In the genomic region with DNA sequence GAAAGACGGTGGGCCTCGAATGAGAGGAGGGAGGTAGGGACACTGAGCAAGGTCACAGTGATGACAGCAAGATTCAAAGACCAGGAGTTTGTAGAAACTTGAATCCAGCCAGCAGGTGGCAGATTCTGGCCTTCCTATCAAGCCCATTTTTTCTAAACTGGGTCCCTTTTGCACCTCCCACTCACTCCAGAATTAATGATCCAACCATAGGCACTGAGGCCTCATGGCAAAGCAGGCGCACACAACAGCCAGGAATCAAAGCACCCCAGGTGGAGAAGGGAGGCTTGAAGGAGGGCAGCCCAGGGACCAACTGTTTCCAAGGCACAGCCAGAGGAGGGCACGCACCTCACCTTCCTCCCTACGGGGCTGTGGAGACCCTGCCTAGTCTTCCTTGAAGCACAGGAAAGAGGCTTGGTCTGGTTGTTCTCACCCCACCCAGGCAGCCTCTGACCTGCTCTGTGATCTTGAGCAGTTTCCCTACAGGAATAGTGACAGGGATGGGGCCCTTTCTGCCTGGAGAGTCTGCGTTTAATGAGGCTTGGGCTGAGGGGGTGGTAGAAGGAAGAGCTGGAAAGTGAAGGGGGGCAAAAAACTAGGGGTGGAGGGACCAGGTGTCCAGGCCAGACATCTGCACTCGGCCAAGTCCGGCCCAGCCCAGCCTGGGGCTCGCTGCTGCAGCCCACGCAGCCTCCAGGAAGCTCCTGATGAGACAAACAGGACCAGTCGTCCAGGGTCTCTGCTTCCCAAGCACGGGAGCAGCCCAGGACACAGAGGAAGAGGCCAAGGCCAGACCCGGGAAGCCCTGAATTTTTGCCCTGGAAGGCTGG, we compare ENCODE assay signal across 8 cellular contexts.
DNase-seq lines count a peak whose midpoint lies in the region; ATAC-seq, FAIRE-seq and TF ChIP-seq lines count a peak whose summit lies in the region.

No MANE protein-coding gene starts in this region.

- no peak overlapping the region for H3K9ac ChIP-seq in endothelial cell of umbilical vein (replicated peaks; ENCODE audit: extremely low read depth, insufficient read depth, low read length)

- H3K27me3 Mint-ChIP-seq in CD4-positive, CD25-positive, alpha-beta regulatory T cell: peaks cover 8% of the 10 kb centered on the region

- intact Hi-C loops in endothelial cell of umbilical vein (cut with micrococcal nuclease) (loop anchor here (1.0 kb wide), 4 partner anchors 52 to 145 kb away; no protein-coding TSS in a partner anchor), vagina (cut with DNase I) (loop anchor here (5.0 kb wide), 1 partner anchor 147 kb away; no protein-coding TSS in a partner anchor)

- H3K4me2 ChIP-seq in endothelial cell of umbilical vein (ENCODE audit: insufficient read depth, low read length): no peak overlapping the region

- dilution Hi-C loops in endothelial cell of umbilical vein (cut with MboI; ENCODE audit: extremely low pct_ligation_motif_present, low sequenced_read_pairs): no loop called here

- H3K4me1 Mint-ChIP-seq in CD4-positive, CD25-positive, alpha-beta regulatory T cell: no peaks in the 10 kb centered on the region

- no peak for TF ChIP-seq POLR2A in H54 (IDR thresholded peaks at IDR 0.05; ENCODE audit: low read depth, low read length)
- no peak for TF ChIP-seq POLR2A in endothelial cell of umbilical vein (IDR thresholded peaks at IDR 0.05; ENCODE audit: low read depth, low read length)
- TF ChIP-seq POLR2A in vagina (IDR thresholded peaks at IDR 0.05): no peak

- H3K27ac ChIP-seq in CD4-positive, CD25-positive, alpha-beta regulatory T cell (ENCODE audit: insufficient read depth, low read length, poor library complexity, severe bottlenecking): no peak overlapping the region
- H3K27ac ChIP-seq in endothelial cell of umbilical vein (ENCODE audit: insufficient read depth, low read depth, low read length) (no peak overlapping the region), vagina (peak overlapping the region; percentile 33)

- H3K9me3 Mint-ChIP-seq in CD4-positive, CD25-positive, alpha-beta regulatory T cell: no peaks in the 10 kb centered on the region

- no TSS peak for BruUV-seq in endothelial cell of umbilical vein (replicated peaks; lab: Mats Ljungman, UMichigan)

- no peaks in the 10 kb centered on the region for H3K9me1 ChIP-seq in endothelial cell of umbilical vein (replicated peaks; ENCODE audit: control insufficient read depth, extremely low read depth, insufficient read depth, low read length)

- H3K36me3 ChIP-seq in CD4-positive, CD25-positive, alpha-beta regulatory T cell (ENCODE audit: control insufficient read depth, insufficient read depth, low read length): no peaks in the 10 kb centered on the region
- no peaks in the 10 kb centered on the region for H3K36me3 ChIP-seq in endothelial cell of umbilical vein (ENCODE audit: control insufficient read depth in 2 of 2, extremely low read depth in 1 of 2, insufficient read depth in 2 of 2, low read length in 2 of 2)
- H3K36me3 ChIP-seq in vagina: no peaks in the 10 kb centered on the region

- H3K9me3 ChIP-seq in CD4-positive, CD25-positive, alpha-beta regulatory T cell (ENCODE audit: control insufficient read depth in 2 of 2, low read length in 2 of 2): no peaks in the 10 kb centered on the region
- H3K9me3 ChIP-seq in endothelial cell of umbilical vein (replicated peaks; ENCODE audit: control insufficient read depth, insufficient read depth, low read length) (no peaks in the 10 kb centered on the region), vagina (no peaks in the 10 kb centered on the region)

- no peaks in the 10 kb centered on the region for H3K79me2 ChIP-seq in endothelial cell of umbilical vein (ENCODE audit: control insufficient read depth, insufficient read depth, low read length)

- ATAC-seq in CD4-positive, CD25-positive, alpha-beta regulatory T cell (ENCODE audit: low read depth in 2 of 2): no peak
- no peak for ATAC-seq in activated CD4-positive, CD25-positive, alpha-beta regulatory T cell treated with anti-CD3 and anti-CD28 coated beads, Interleukin-2, amount 50 U/mL, for 24 hours
- no peak for ATAC-seq in HG03571 (IDR thresholded peaks at IDR 0.05; ENCODE audit: unreplicated experiment)

- POLR2A ChIA-PET in endothelial cell of umbilical vein (lab: Charles Lee): no interaction called here

- CTCF ChIA-PET in endothelial cell of umbilical vein (lab: Charles Lee): interaction anchor here (0.8 to 5.1 kb wide), 14 partner anchors 9 to 478 kb away, joined by 3 to 79 read pairs (median 4); no protein-coding TSS in a partner anchor

- no peaks in the 10 kb centered on the region for H3K4me1 ChIP-seq in CD4-positive, CD25-positive, alpha-beta regulatory T cell (ENCODE audit: control insufficient read depth, insufficient read depth, low read length, poor library complexity, severe bottlenecking)
- H3K4me1 ChIP-seq in endothelial cell of umbilical vein (ENCODE audit: control insufficient read depth, extremely low read depth, insufficient read depth, low read length) (peaks cover 2% of the 10 kb centered on the region), vagina (peaks cover 16% of the 10 kb centered on the region)

- H3K4me3 Mint-ChIP-seq in CD4-positive, CD25-positive, alpha-beta regulatory T cell: no peak overlapping the region

- FAIRE-seq in H54 (lab: Jason Lieb, UNC) (no peak), endothelial cell of umbilical vein (lab: Jason Lieb, UNC) (peak; percentile 90)

- peaks cover 4% of the 10 kb centered on the region for H3K27me3 ChIP-seq in CD4-positive, CD25-positive, alpha-beta regulatory T cell (ENCODE audit: control insufficient read depth, insufficient read depth, low read length)
- H3K27me3 ChIP-seq in endothelial cell of umbilical vein (ENCODE audit: control insufficient read depth in 2 of 2, insufficient read depth in 2 of 2, low read length in 2 of 2) (peaks cover 9 to 12% of the 10 kb centered on the region in 2 experiments), vagina (no peaks in the 10 kb centered on the region)

- H3K27ac Mint-ChIP-seq in CD4-positive, CD25-positive, alpha-beta regulatory T cell: peak overlapping the region in 1 of 3 donors; percentile 49

- peak; percentile 35 to 64 for TF ChIP-seq CTCF in endothelial cell of umbilical vein (IDR thresholded peaks at IDR 0.05; ENCODE audit: extremely low read depth in 1 of 2, insufficient read depth in 1 of 2, low read depth in 1 of 2, low read length in 2 of 2)
- peak; percentile 8 to 48 (median 47) for TF ChIP-seq CTCF in vagina (IDR thresholded peaks at IDR 0.05)

- no peaks in the 10 kb centered on the region for H3K36me3 Mint-ChIP-seq in CD4-positive, CD25-positive, alpha-beta regulatory T cell

- no peak overlapping the region for H3K4me3 ChIP-seq in CD4-positive, CD25-positive, alpha-beta regulatory T cell (ENCODE audit: low read depth, low read length)
- H3K4me3 ChIP-seq in endothelial cell of umbilical vein (replicated peaks in 1 of 3; ENCODE audit: insufficient read depth in 1 of 3, low read depth in 1 of 3, low read length in 3 of 3) (no peak overlapping the region), vagina (no peak overlapping the region)

- H2AFZ ChIP-seq in endothelial cell of umbilical vein (ENCODE audit: low read depth, low read length): no peak overlapping the region

- DNase-seq in CD4-positive, CD25-positive, alpha-beta regulatory T cell: peak in 2 of 3 donors; percentile 14 to 43
- DNase-seq in H54 (ENCODE audit: insufficient read length, low spot score) (peak; percentile 8), SK-N-DZ (ENCODE audit: low spot score) (peak; percentile 30), endothelial cell of umbilical vein (ENCODE audit: low read depth, low spot score) (peak; percentile 76), mesenteric fat pad (ENCODE audit: low spot score) (peak; percentile 65), vagina (ENCODE audit: extremely low spot score in 2 of 2) (no peak)

- H4K20me1 ChIP-seq in endothelial cell of umbilical vein (replicated peaks; ENCODE audit: control insufficient read depth, extremely low read depth, insufficient read depth, low read length): no peaks in the 10 kb centered on the region

TF ChIP-seq in endothelial cell of umbilical vein, 7 proteins besides CTCF, POLR2A, EP300 and RAD21:
- TF ChIP-seq, protein P1, sequence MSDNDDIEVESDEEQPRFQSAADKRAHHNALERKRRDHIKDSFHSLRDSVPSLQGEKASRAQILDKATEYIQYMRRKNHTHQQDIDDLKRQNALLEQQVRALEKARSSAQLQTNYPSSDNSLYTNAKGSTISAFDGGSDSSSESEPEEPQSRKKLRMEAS (IDR thresholded peaks at IDR 0.05; ENCODE audit: insufficient read depth, insufficient read length): no peak
- TF ChIP-seq EZH2 (IDR thresholded peaks at IDR 0.05; ENCODE audit: borderline replicate concordance, low read depth, low read length, severe bottlenecking): no peak
- TF ChIP-seq FOS (IDR thresholded peaks at IDR 0.05; ENCODE audit: borderline replicate concordance, insufficient read depth, low read length): no peak
- TF ChIP-seq MYC (IDR thresholded peaks at IDR 0.05; ENCODE audit: low read depth, low read length): no peak
- TF ChIP-seq JUN (IDR thresholded peaks at IDR 0.05; ENCODE audit: borderline replicate concordance, insufficient read depth, insufficient read length, low read depth): no peak
- no peak for TF ChIP-seq GATA2 (IDR thresholded peaks at IDR 0.05; ENCODE audit: insufficient read depth, insufficient read length, low read depth, low read length)
- no peak for TF ChIP-seq POLR2AphosphoS5 (IDR thresholded peaks at IDR 0.05; ENCODE audit: insufficient read depth, low read depth, low read length)
TF ChIP-seq in endothelial cell of umbilical vein: peak in this region for 0.

Comparison
In these comparisons a context has a peak if more than half of its experiments do, and no peak if none do; other contexts are left out.
1. DNase-seq: peak in CD4-positive, CD25-positive, alpha-beta regulatory T cell (2 of 3), H54 (single experiment), SK-N-DZ (single experiment), endothelial cell of umbilical vein (single experiment) and mesenteric fat pad (single experiment); none in vagina (0 of 2).